Comparison of ENCODE assay signal across 1 cellular context in genomic region chr9:91927912-91928510, GRCh38.
TF ChIP-seq lines count a peak whose summit lies in the region.

No MANE protein-coding gene starts in this region.

TF ChIP-seq in H1, 55 proteins besides CTCF, POLR2A, EP300 and RAD21:
- TF ChIP-seq TEAD4 (IDR thresholded peaks at IDR 0.05; ENCODE audit: low read depth, low read length) (no peak), BACH1 (IDR thresholded peaks at IDR 0.05; ENCODE audit: low read length) (0 out of 2 replicates have a peak, but pooled peaks have one; percentile 4), RXRA (IDR thresholded peaks at IDR 0.05; ENCODE audit: insufficient read depth, low read depth, low read length) (no peak), YY1 (IDR thresholded peaks at IDR 0.05; ENCODE audit: low read depth, low read length) (no peak)
